In the genomic region with DNA sequence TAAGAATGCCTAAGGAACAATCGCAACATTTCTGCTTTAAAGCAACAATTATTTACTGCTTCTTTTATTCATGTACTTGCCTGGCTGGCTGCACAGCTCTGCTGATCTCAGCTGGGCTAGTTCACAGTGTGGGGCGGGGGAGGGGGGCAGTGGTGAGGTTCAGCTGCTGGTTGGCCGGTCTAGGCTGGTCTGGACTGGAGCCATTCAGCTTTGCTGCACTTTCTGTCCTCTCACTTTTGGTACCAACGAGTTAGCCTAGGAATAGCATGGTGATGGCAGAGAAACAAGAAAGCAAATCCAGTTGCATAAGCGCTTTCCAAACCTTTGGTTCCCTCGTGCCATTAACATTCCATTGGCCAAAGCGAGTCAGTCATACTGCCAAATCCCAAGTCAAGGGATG, we compare ENCODE assay signal across 15 cellular contexts.
"Had no signal": no experiment of that assay in that cellular context is flagged by ENCODE, and none has a peak within 500 bp of the region (broad histone marks: within the 10 kb centered on the region; RNA-seq: fewer than 3 reads in every experiment).

No MANE protein-coding gene starts in this region.

- H2AFZ ChIP-seq: hepatocyte had no signal

- H3K27me3 ChIP-seq: breast epithelium, gastroesophageal sphincter, hepatocyte, transverse colon had no signal

- H3K4me2 ChIP-seq: hepatocyte had no signal

- H3K4me1 ChIP-seq: breast epithelium, gastroesophageal sphincter, transverse colon had no signal

- H3K27ac ChIP-seq: breast epithelium, gastroesophageal sphincter, hepatocyte, transverse colon had no signal

- DNase-seq: activated CD4-positive, alpha-beta T cell treated with anti-CD3 and anti-CD28 coated beads, Interleukin-2, amount 50 U/mL, for 4 hours; activated CD4-positive, CD25-positive, alpha-beta regulatory T cell treated with anti-CD3 and anti-CD28 coated beads, Interleukin-2, amount 50 U/mL, for 72 hours; activated naive CD4-positive, alpha-beta T cell treated with Interleukin-2 at 50 U/mL for 16 hours; aorta; endodermal cell; islet precursor cell; stimulated activated CD4-positive, alpha-beta T cell treated with anti-CD3 and anti-CD28 coated beads, Interleukin-4, amount 100 ng/mL, for 24 hours; stimulated activated naive CD4-positive, alpha-beta T cell; T-helper 1 cell; transverse colon had no signal

- ATAC-seq: activated T-helper 17 cell treated with anti-CD3 and anti-CD28 coated beads, Interleukin-2, amount 50 U/mL, for 72 hours; gastroesophageal sphincter; SK-N-SH treated with all-trans-retinoic acid at 6 μM for 48 hours had no signal

- H3K4me3 ChIP-seq: breast epithelium, gastroesophageal sphincter, hepatocyte, transverse colon had no signal

- H3K9me3 ChIP-seq: breast epithelium, gastroesophageal sphincter, transverse colon had no signal

- H3K36me3 ChIP-seq: breast epithelium, transverse colon had no signal

- H3K79me2 ChIP-seq: hepatocyte had no signal
